11 cellular contexts compared by ENCODE assay signal in the genomic region with DNA sequence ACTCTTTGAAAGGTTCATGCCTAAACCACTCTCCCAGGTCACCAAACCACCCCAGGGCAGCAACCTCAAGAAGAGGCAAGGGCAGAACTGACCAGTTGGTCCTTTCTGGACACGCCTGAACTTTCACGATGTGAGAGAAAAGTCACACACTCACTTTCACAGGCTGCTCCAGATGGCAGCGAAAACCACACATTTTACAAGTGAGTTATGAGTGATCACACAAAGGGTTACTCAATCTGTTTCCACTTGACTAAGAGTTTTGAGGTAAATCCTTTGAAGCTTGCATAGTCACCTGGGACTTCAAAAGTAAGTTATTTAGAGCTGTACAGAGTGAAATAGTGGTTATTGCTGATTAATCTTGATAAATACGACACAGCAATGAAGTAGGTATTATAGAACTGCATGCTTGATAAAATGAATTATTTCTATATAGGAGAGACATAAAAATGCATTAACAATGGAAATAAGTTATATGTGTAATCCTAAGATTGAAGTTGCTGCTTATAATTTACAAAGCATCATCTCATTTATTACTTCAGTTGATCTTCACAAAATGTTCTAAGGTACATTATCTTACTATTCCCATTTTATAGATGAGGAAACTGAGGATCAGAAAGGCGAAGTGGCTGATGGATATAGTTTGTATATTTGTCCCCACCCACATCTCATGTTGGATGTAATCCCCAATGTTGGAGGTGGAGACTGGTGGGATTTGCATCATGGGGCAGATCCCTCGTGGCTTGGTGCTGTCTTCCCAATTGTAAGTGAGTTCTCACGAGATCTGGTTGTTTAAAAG.
A peak's percentile ranks its signal among the peaks of the same experiment; 100 is the strongest.
DNase-seq lines count a peak whose midpoint lies in the region; ATAC-seq and TF ChIP-seq lines count a peak whose summit lies in the region.
"Had no signal": no experiment of that assay in that cellular context is flagged by ENCODE, and none has a peak within 500 bp of the region (broad histone marks: within the 10 kb centered on the region; RNA-seq: fewer than 3 reads in every experiment).

No MANE protein-coding gene starts in this region.

- peaks cover 5% of the 10 kb centered on the region for H3K9me3 Mint-ChIP-seq in activated T-cell treated with anti-CD3 and anti-CD28 coated beads, Interleukin-2, amount 50 U/mL, for 4 hours

- no peak overlapping the region for H3K4me3 ChIP-seq in H7 (ENCODE audit: insufficient read depth, low read depth, low read length)
- H3K4me3 ChIP-seq: gastrocnemius medialis had no signal

- H3K36me3 ChIP-seq in H7 (replicated peaks; ENCODE audit: control insufficient read depth, insufficient read depth, low read length), result no peaks in the 10 kb centered on the region
- H3K36me3 ChIP-seq: gastrocnemius medialis had no signal

- H3K4me3 Mint-ChIP-seq in activated T-cell treated with anti-CD3 and anti-CD28 coated beads, Interleukin-2, amount 50 U/mL, for 4 hours, result no peak overlapping the region
- H3K4me3 Mint-ChIP-seq: activated naive CD8-positive, alpha-beta T cell treated with anti-CD3 and anti-CD28 coated beads, Interleukin-2, amount 10 ng/mL, durations not matched to agents 7 days and 5 days; nephron had no signal

- peak; percentile 73 for DNase-seq in GM10248 (ENCODE audit: extremely low spot score)
- DNase-seq in activated T-cell treated with anti-CD3 and anti-CD28 coated beads, Interleukin-2, amount 50 U/mL, for 4 hours, result no peak
- no peak for DNase-seq in 8988T
- DNase-seq in H7, result no peak
- DNase-seq in NCI-H1417 treated with DMSO at 0.1 percent for 48 hours (lab: John Stamatoyannopoulos, UW), result no peak
- DNase-seq in ecto neural progenitor cell (ENCODE audit: low spot score), result no peak
- DNase-seq: activated naive CD8-positive, alpha-beta T cell treated with anti-CD3 and anti-CD28 coated beads, Interleukin-2, amount 10 ng/mL, durations not matched to agents 7 days and 5 days; gastrocnemius medialis had no signal

- POLR2A ChIA-PET in GM10248 (lab: Yijun Ruan, JAX), result no interaction called here

- no peak for TF ChIP-seq CTCF in GM10248 (IDR thresholded peaks at IDR 0.05; ENCODE audit: control extremely low read depth, extremely low read depth, low read depth, missing control alignments)

- peak; percentile 88 for ATAC-seq in GM19023 (IDR thresholded peaks at IDR 0.05; ENCODE audit: unreplicated experiment)
- peak; percentile 93 for ATAC-seq in HG02884 (IDR thresholded peaks at IDR 0.05; ENCODE audit: unreplicated experiment)
- peak; percentile 96 to 98 for ATAC-seq in activated T-cell treated with anti-CD3 and anti-CD28 coated beads, Interleukin-2, amount 50 U/mL, for 4 hours
- ATAC-seq: gastrocnemius medialis had no signal

- H3K36me3 Mint-ChIP-seq in activated T-cell treated with anti-CD3 and anti-CD28 coated beads, Interleukin-2, amount 50 U/mL, for 4 hours (ENCODE audit: insufficient read depth), result peaks cover 2% of the 10 kb centered on the region
- H3K36me3 Mint-ChIP-seq: activated naive CD8-positive, alpha-beta T cell treated with anti-CD3 and anti-CD28 coated beads, Interleukin-2, amount 10 ng/mL, durations not matched to agents 7 days and 5 days had no signal

- CTCF ChIA-PET in GM10248 (lab: Yijun Ruan, JAX), result interaction anchor here (1.5 to 2.5 kb wide), 4 partner anchors 10 to 241 kb away, joined by 4 to 8 read pairs (median 5); no protein-coding TSS in a partner anchor

- no peaks in the 10 kb centered on the region for H3K27me3 ChIP-seq in H7 (ENCODE audit: control insufficient read depth, insufficient read depth, low read length)
- H3K27me3 ChIP-seq: gastrocnemius medialis had no signal

- H3K27me3 Mint-ChIP-seq in activated T-cell treated with anti-CD3 and anti-CD28 coated beads, Interleukin-2, amount 50 U/mL, for 4 hours (ENCODE audit: low read depth), result no peaks in the 10 kb centered on the region
- H3K27me3 Mint-ChIP-seq: activated naive CD8-positive, alpha-beta T cell treated with anti-CD3 and anti-CD28 coated beads, Interleukin-2, amount 10 ng/mL, durations not matched to agents 7 days and 5 days had no signal

- peaks cover 14% of the 10 kb centered on the region for H3K4me1 Mint-ChIP-seq in activated T-cell treated with anti-CD3 and anti-CD28 coated beads, Interleukin-2, amount 50 U/mL, for 4 hours (ENCODE audit: low read depth)
- H3K4me1 Mint-ChIP-seq: activated naive CD8-positive, alpha-beta T cell treated with anti-CD3 and anti-CD28 coated beads, Interleukin-2, amount 10 ng/mL, durations not matched to agents 7 days and 5 days had no signal
